In genomic region chr7:117808910-117809705, GRCh38 we compare ENCODE assay signal across 1 cellular context.
TF ChIP-seq lines count a peak whose summit lies in the region.

No MANE protein-coding gene starts in this region.

TF ChIP-seq in IMR-90, 13 proteins besides CTCF, POLR2A, EP300 and RAD21 (continued from another document):
- TF ChIP-seq NFE2L2 (IDR thresholded peaks at IDR 0.05; ENCODE audit: low read depth, low read length): no peak
- TF ChIP-seq MXI1 (IDR thresholded peaks at IDR 0.05; ENCODE audit: borderline replicate concordance, low read depth, low read length): no peak
